ENCODE assay signal across 14 cellular contexts in genomic region chr14:68667313-68667791, GRCh38.
DNase-seq lines count a peak whose midpoint lies in the region; ATAC-seq and TF ChIP-seq lines count a peak whose summit lies in the region.
"Had no signal": no experiment of that assay in that cellular context is flagged by ENCODE, and none has a peak within 500 bp of the region (broad histone marks: within the 10 kb centered on the region; RNA-seq: fewer than 3 reads in every experiment).

No MANE protein-coding gene starts in this region.

- H3K9me3 ChIP-seq in stomach smooth muscle (ENCODE audit: control insufficient read depth in 2 of 2, low read length in 2 of 2), result no peaks in the 10 kb centered on the region

- no peaks in the 10 kb centered on the region for H3K36me3 ChIP-seq in stomach smooth muscle (ENCODE audit: control insufficient read depth in 2 of 2, insufficient read depth in 2 of 2, low read length in 2 of 2)

- H3K36me3 Mint-ChIP-seq in mesothelial cell of epicardium, result no peaks in the 10 kb centered on the region
- H3K36me3 Mint-ChIP-seq: activated naive CD4-positive, alpha-beta T cell treated with anti-CD3 and anti-CD28 coated beads, Interleukin-2, amount 50 U/mL, for 24 hours; CD8-positive, alpha-beta T cell had no signal

- peak; percentile 52 for DNase-seq in HCEC 1CT
- DNase-seq in cardiac fibroblast (ENCODE audit: low read depth in 2 of 2), result peak; percentile 19 to 48
- no peak for DNase-seq in mesothelial cell of epicardium (ENCODE audit: low spot score in 2 of 2, unreplicated experiment in 2 of 2)
- DNase-seq in Right ventricle myocardium inferior (ENCODE audit: missing footprints), result no peak
- no peak for DNase-seq in activated CD4-positive, alpha-beta T cell treated with anti-CD3 and anti-CD28 coated beads for 48 hours
- DNase-seq: GDM1, NCI-H1105 treated with DMSO at 0.1 percent for 48 hours, NCI-H446 had no signal

- peak overlapping the region; percentile 68 for H3K27ac Mint-ChIP-seq in mesothelial cell of epicardium
- H3K27ac Mint-ChIP-seq: activated naive CD4-positive, alpha-beta T cell treated with anti-CD3 and anti-CD28 coated beads, Interleukin-2, amount 50 U/mL, for 24 hours; CD8-positive, alpha-beta T cell; IgD-negative memory B cell had no signal

- no peak overlapping the region for H3K9ac ChIP-seq in stomach smooth muscle (ENCODE audit: low read length in 2 of 2)

- H3K4me1 Mint-ChIP-seq in mesothelial cell of epicardium, result peaks cover 93% of the 10 kb centered on the region

- H3K4me3 ChIP-seq in cardiac fibroblast (replicated peaks in 1 of 2; ENCODE audit: low read depth in 2 of 2, low read length in 2 of 2) (no peak overlapping the region), stomach smooth muscle (ENCODE audit: low read length in 2 of 2) (no peak overlapping the region)

- intact Hi-C loops in Right ventricle myocardium inferior (cut with DNase I), result loop anchor here (5.0 to 10.0 kb wide), 4 partner anchors 40 to 423 kb away; partner anchors contain the start of gene ZFP36L1

- H3K27me3 Mint-ChIP-seq in mesothelial cell of epicardium (ENCODE audit: low read depth), result no peaks in the 10 kb centered on the region
- H3K27me3 Mint-ChIP-seq: activated naive CD4-positive, alpha-beta T cell treated with anti-CD3 and anti-CD28 coated beads, Interleukin-2, amount 50 U/mL, for 24 hours; IgD-negative memory B cell had no signal

- no peaks in the 10 kb centered on the region for H3K9me3 Mint-ChIP-seq in mesothelial cell of epicardium
- H3K9me3 Mint-ChIP-seq: activated naive CD4-positive, alpha-beta T cell treated with anti-CD3 and anti-CD28 coated beads, Interleukin-2, amount 50 U/mL, for 24 hours; CD8-positive, alpha-beta T cell; IgD-negative memory B cell had no signal

- ATAC-seq in GM19395 (IDR thresholded peaks at IDR 0.05; ENCODE audit: unreplicated experiment), result no peak
- ATAC-seq in HG03469 (IDR thresholded peaks at IDR 0.05; ENCODE audit: unreplicated experiment), result no peak
- no peak for ATAC-seq in Right ventricle myocardium inferior
- ATAC-seq: CD8-positive, alpha-beta T cell had no signal

- peaks cover 86% of the 10 kb centered on the region for H3K4me1 ChIP-seq in stomach smooth muscle (ENCODE audit: control insufficient read depth, insufficient read depth, low read length)

- no peak overlapping the region for H3K4me3 Mint-ChIP-seq in mesothelial cell of epicardium
- H3K4me3 Mint-ChIP-seq: activated naive CD4-positive, alpha-beta T cell treated with anti-CD3 and anti-CD28 coated beads, Interleukin-2, amount 50 U/mL, for 24 hours; CD8-positive, alpha-beta T cell; IgD-negative memory B cell had no signal

- H3K27ac ChIP-seq in stomach smooth muscle (ENCODE audit: low read length), result peak overlapping the region; percentile 79

- H3K27me3 ChIP-seq in stomach smooth muscle (ENCODE audit: control insufficient read depth in 1 of 2, insufficient read depth in 2 of 2, low read length in 2 of 2), result no peaks in the 10 kb centered on the region

- TF ChIP-seq CTCF in cardiac fibroblast (IDR thresholded peaks at IDR 0.05; ENCODE audit: low read depth, low read length) (no peak), mesothelial cell of epicardium (IDR thresholded peaks at IDR 0.05; ENCODE audit: unreplicated experiment) (no peak)

Comparison
In these comparisons a context has a peak if more than half of its experiments do, and no peak if none do; other contexts are left out.
1. DNase-seq: peak in HCEC 1CT (single experiment) and cardiac fibroblast (2 of 2); none in mesothelial cell of epicardium (0 of 2), Right ventricle myocardium inferior (single experiment) and activated CD4-positive, alpha-beta T cell treated with anti-CD3 and anti-CD28 coated beads for 48 hours (single experiment).